28 cellular contexts compared by ENCODE assay signal in the genomic region with DNA sequence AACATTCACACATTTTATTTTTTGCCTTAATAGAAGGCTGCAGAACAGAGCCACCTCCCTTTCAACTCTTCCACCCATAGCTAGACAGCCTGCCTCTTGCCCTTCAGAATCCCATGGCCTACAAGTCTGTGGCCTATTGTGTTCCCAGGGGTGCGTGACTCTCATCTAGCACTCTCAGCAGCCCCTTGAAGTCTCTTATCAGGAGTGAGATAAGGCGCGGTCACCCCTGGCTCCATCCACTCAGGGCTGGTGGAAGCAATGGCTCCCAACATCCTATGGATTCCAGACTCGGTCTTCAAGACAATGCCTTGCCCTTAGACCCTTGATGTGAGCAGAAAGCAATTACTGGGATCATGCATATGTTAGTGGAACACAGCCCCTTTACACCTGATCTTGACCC.
"Had no signal": no experiment of that assay in that cellular context is flagged by ENCODE, and none has a peak within 500 bp of the region (broad histone marks: within the 10 kb centered on the region; RNA-seq: fewer than 3 reads in every experiment).

No MANE protein-coding gene starts in this region.

- H3K4me3 ChIP-seq: stomach, suprapubic skin, testis, thoracic aorta, thyroid gland, tibial artery, tibial nerve, transverse colon, upper lobe of left lung, upper lobe of right lung, uterus, vagina had no signal

- H3K27me3 ChIP-seq: stomach, suprapubic skin, testis, thyroid gland, tibial artery, tibial nerve, transverse colon, upper lobe of left lung, upper lobe of right lung, uterus, vagina had no signal

- DNase-seq: stimulated activated CD4-positive, alpha-beta T cell treated with anti-CD3 and anti-CD28 coated beads, Interleukin-2, amount 100 ng/mL, for 48 hours; stimulated activated CD4-positive, alpha-beta T cell treated with anti-CD3 and anti-CD28 coated beads, Interleukin-4, amount 100 ng/mL, for 1 hour; stimulated activated CD4-positive, alpha-beta T cell treated with anti-CD3 and anti-CD28 coated beads, Interleukin-4, amount 100 ng/mL, for 24 hours; stimulated activated CD4-positive, alpha-beta T cell treated with anti-CD3 and anti-CD28 coated beads, Interleukin-4, amount 100 ng/mL, for 4 hours; stimulated activated CD8-positive, alpha-beta memory T cell treated with anti-CD3 and anti-CD28 coated beads, Interleukin-4, amount 100 ng/mL, for 48 hours; stimulated activated naive B cell treated with anti-CD40 and anti-IgM and Interleukin-4, amounts not matched to agents 10 μg/mL and 1 μg/mL and 100 μg/mL, for 72 hours; stimulated activated naive CD4-positive, alpha-beta T cell; stimulated activated naive CD4-positive, alpha-beta T cell treated with Interleukin-2 at 50 U/mL for 16 hours; stimulated activated naive CD8-positive, alpha-beta T cell treated with anti-CD3 and anti-CD28 coated beads, Interleukin-15, amount 100 ng/mL, for 72 hours; stimulated activated naive CD8-positive, alpha-beta T cell treated with anti-CD3 and anti-CD28 coated beads, Interleukin-15, Interleukin-2, amounts not matched to agents 100 U/mL and 50 U/mL, for 24 hours; stomach; substantia nigra; testis; thyroid gland; tibial artery; transverse colon; trophoblast cell; upper lobe of left lung; upper lobe of right lung; uterus had no signal

- H3K9me3 ChIP-seq: stomach, testis, thoracic aorta, thyroid gland, tibial artery, tibial nerve, transverse colon, upper lobe of right lung, uterus, vagina had no signal

- H3K27me3 Mint-ChIP-seq: stimulated activated memory B cell treated with anti-CD40 and anti-IgM and Interleukin-4, amounts not matched to agents 10 μg/mL and 1 μg/mL and 100 μg/mL, for 72 hours; stimulated activated naive B cell treated with anti-CD40 and anti-IgM and Interleukin-4, amounts not matched to agents 10 μg/mL and 1 μg/mL and 100 μg/mL, for 72 hours; stimulated activated naive CD8-positive, alpha-beta T cell treated with anti-CD3 and anti-CD28 coated beads, Interleukin-15, amount 100 ng/mL, for 72 hours; stimulated activated naive CD8-positive, alpha-beta T cell treated with anti-CD3 and anti-CD28 coated beads, Interleukin-15, Interleukin-2, amounts not matched to agents 100 ng/mL and 50 ng/mL, for 24 hours; type B pancreatic cell had no signal

- H3K9me3 Mint-ChIP-seq: type B pancreatic cell had no signal

- H3K36me3 Mint-ChIP-seq: stimulated activated effector memory CD8-positive, alpha-beta T cell treated with anti-CD3 and anti-CD28 coated beads, Interleukin-12 subunit alpha, Interleukin-12 subunit beta, amount 100 ng/mL, for 72 hours; stimulated activated naive B cell treated with anti-CD40 and anti-IgM and Interleukin-4, amounts not matched to agents 10 μg/mL and 1 μg/mL and 100 μg/mL, for 72 hours; type B pancreatic cell had no signal

- H3K4me1 ChIP-seq: stomach, suprapubic skin, testis, thyroid gland, tibial artery, tibial nerve, transverse colon, upper lobe of left lung, upper lobe of right lung, uterus, vagina had no signal

- H3K27ac ChIP-seq: stomach, suprapubic skin, testis, thoracic aorta, thyroid gland, tibial artery, tibial nerve, transverse colon, upper lobe of left lung, upper lobe of right lung, uterus, vagina had no signal

- ATAC-seq: stimulated activated effector memory CD8-positive, alpha-beta T cell treated with anti-CD3 and anti-CD28 coated beads, Interleukin-12 subunit alpha, Interleukin-12 subunit beta, amount 100 ng/mL, for 72 hours; stimulated activated memory B cell treated with anti-CD40 and anti-IgM and Interleukin-4, amounts not matched to agents 10 μg/mL and 1 μg/mL and 100 μg/mL, for 72 hours; stimulated activated naive B cell treated with anti-CD40 and anti-IgM and Interleukin-4, amounts not matched to agents 10 μg/mL and 1 μg/mL and 100 μg/mL, for 72 hours; stimulated activated naive CD8-positive, alpha-beta T cell treated with anti-CD3 and anti-CD28 coated beads, Interleukin-15, amount 100 ng/mL, for 72 hours; stimulated activated naive CD8-positive, alpha-beta T cell treated with anti-CD3 and anti-CD28 coated beads, Interleukin-15, Interleukin-2, amounts not matched to agents 100 U/mL and 50 U/mL, for 24 hours; upper lobe of right lung had no signal

- H3K27ac Mint-ChIP-seq: stimulated activated effector memory CD8-positive, alpha-beta T cell treated with anti-CD3 and anti-CD28 coated beads, Interleukin-12 subunit alpha, Interleukin-12 subunit beta, amount 100 ng/mL, for 72 hours; stimulated activated memory B cell treated with anti-CD40 and anti-IgM and Interleukin-4, amounts not matched to agents 10 μg/mL and 1 μg/mL and 100 μg/mL, for 72 hours; stimulated activated naive B cell treated with anti-CD40 and anti-IgM and Interleukin-4, amounts not matched to agents 10 μg/mL and 1 μg/mL and 100 μg/mL, for 72 hours; stimulated activated naive CD8-positive, alpha-beta T cell treated with anti-CD3 and anti-CD28 coated beads, Interleukin-15, amount 100 ng/mL, for 72 hours; stimulated activated naive CD8-positive, alpha-beta T cell treated with anti-CD3 and anti-CD28 coated beads, Interleukin-15, Interleukin-2, amounts not matched to agents 100 ng/mL and 50 ng/mL, for 24 hours; type B pancreatic cell had no signal

- H3K4me1 Mint-ChIP-seq: stimulated activated effector memory CD8-positive, alpha-beta T cell treated with anti-CD3 and anti-CD28 coated beads, Interleukin-12 subunit alpha, Interleukin-12 subunit beta, amount 100 ng/mL, for 72 hours; stimulated activated memory B cell treated with anti-CD40 and anti-IgM and Interleukin-4, amounts not matched to agents 10 μg/mL and 1 μg/mL and 100 μg/mL, for 72 hours; stimulated activated naive B cell treated with anti-CD40 and anti-IgM and Interleukin-4, amounts not matched to agents 10 μg/mL and 1 μg/mL and 100 μg/mL, for 72 hours; stimulated activated naive CD8-positive, alpha-beta T cell treated with anti-CD3 and anti-CD28 coated beads, Interleukin-15, amount 100 ng/mL, for 72 hours had no signal

- H3K36me3 ChIP-seq: stomach, suprapubic skin, thoracic aorta, thyroid gland, tibial artery, tibial nerve, transverse colon, upper lobe of left lung, upper lobe of right lung, uterus, vagina had no signal

- H3K4me3 Mint-ChIP-seq: stimulated activated effector memory CD8-positive, alpha-beta T cell treated with anti-CD3 and anti-CD28 coated beads, Interleukin-12 subunit alpha, Interleukin-12 subunit beta, amount 100 ng/mL, for 72 hours; stimulated activated memory B cell treated with anti-CD40 and anti-IgM and Interleukin-4, amounts not matched to agents 10 μg/mL and 1 μg/mL and 100 μg/mL, for 72 hours; stimulated activated naive B cell treated with anti-CD40 and anti-IgM and Interleukin-4, amounts not matched to agents 10 μg/mL and 1 μg/mL and 100 μg/mL, for 72 hours; stimulated activated naive CD8-positive, alpha-beta T cell treated with anti-CD3 and anti-CD28 coated beads, Interleukin-15, amount 100 ng/mL, for 72 hours; stimulated activated naive CD8-positive, alpha-beta T cell treated with anti-CD3 and anti-CD28 coated beads, Interleukin-15, Interleukin-2, amounts not matched to agents 100 ng/mL and 50 ng/mL, for 24 hours; type B pancreatic cell had no signal
